16 cellular contexts compared by ENCODE assay signal in the genomic region with DNA sequence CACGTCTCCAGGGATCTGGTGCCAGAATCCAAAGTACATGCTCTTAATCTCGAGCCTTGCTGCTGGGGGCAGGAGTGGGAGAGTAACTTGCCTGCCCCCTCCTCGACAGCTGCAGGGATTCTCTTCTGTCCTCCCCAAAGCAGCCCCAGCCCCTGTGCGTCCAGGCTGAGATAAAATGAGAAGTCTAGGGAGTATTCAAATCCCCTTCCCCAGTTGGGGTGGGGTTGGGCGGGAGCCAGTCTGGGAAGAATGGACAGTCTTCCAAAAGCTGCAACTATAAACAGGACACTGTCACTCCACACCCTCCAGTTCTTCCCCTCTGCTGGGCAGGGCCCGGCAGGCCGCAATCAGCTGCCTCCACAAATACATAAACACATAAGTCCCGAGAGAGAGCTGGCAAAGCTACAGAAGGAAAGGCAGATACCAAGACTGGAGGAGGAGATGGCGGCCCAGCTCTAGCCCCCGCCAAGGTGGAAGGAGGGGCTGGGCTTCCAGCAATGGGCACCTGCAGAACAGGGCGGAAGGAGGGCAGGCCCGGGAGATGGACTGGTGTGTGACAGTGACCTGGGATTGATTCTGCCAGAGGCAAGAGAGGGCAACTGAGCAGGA. TPM values are rescaled to one million over a fixed set of nuclear protein-coding genes. Genes with fewer than 3 reads are reported as not detected.
A peak's percentile ranks its signal among the peaks of the same experiment; 100 is the strongest.
DNase-seq lines count a peak whose midpoint lies in the region; ATAC-seq, FAIRE-seq and TF ChIP-seq lines count a peak whose summit lies in the region.
"Had no signal": no experiment of that assay in that cellular context is flagged by ENCODE, and none has a peak within 500 bp of the region (broad histone marks: within the 10 kb centered on the region; RNA-seq: fewer than 3 reads in every experiment).

No MANE protein-coding gene starts in this region.

- no TSS peak for BruUV-seq in MCF 10A (replicated peaks; lab: Mats Ljungman, UMichigan)
- BruUV-seq in mammary epithelial cell (replicated peaks; lab: Mats Ljungman, UMichigan): no TSS peak

- FAIRE-seq in RCC 7860 (lab: Jason Lieb, UNC): no peak
- FAIRE-seq: GM12878, K562 had no signal

- dilution Hi-C loops in mammary epithelial cell (cut with HindIII; ENCODE audit: low sequenced_read_pairs): no loop called here

- TF ChIP-seq CTCF in MCF 10A (IDR thresholded peaks at IDR 0.05; ENCODE audit: unreplicated experiment) (no peak), mammary epithelial cell (conservative IDR thresholded peaks at IDR 0.05 in 1 of 2, IDR thresholded peaks at IDR 0.05 in 1 of 2; ENCODE audit: extremely low read depth in 1 of 2, insufficient read depth in 1 of 2, low read depth in 1 of 2, low read length in 2 of 2) (no peak), prostate gland (IDR thresholded peaks at IDR 0.05) (no peak)

- H3K4me1 ChIP-seq in mammary epithelial cell (ENCODE audit: insufficient read depth, low read length) (peaks cover 4% of the 10 kb centered on the region), prostate gland (replicated peaks) (peaks cover 8% of the 10 kb centered on the region)

- H3K27ac Mint-ChIP-seq in MCF 10A (ENCODE audit: low read depth, unreplicated experiment): peak overlapping the region; percentile 49
- H3K27ac Mint-ChIP-seq in activated CD8-positive, alpha-beta T cell treated with anti-CD3 and anti-CD28 coated beads, Interleukin-2, amount 10 ng/mL, durations not matched to agents 7 days and 5 days: no peak overlapping the region
- H3K27ac Mint-ChIP-seq: activated naive CD8-positive, alpha-beta T cell treated with anti-CD3 and anti-CD28 coated beads, Interleukin-2, amount 50 U/mL, for 24 hours; natural killer cell had no signal

- TF ChIP-seq POLR2A in prostate gland (IDR thresholded peaks at IDR 0.05): no peak

- CTCF ChIA-PET in MCF 10A (lab: Yijun Ruan, JAX) (interaction anchor here (0.5 to 2.1 kb wide), 3 partner anchors 10 to 106 kb away, joined by 3 to 11 read pairs (median 3); partner anchors contain the start of gene ISCA2), mammary epithelial cell (lab: Charles Lee; ENCODE audit: low non-redundant PET) (no interaction called here)
- CTCF ChIA-PET in activated CD8-positive, alpha-beta T cell treated with anti-CD3 and anti-CD28 coated beads, Interleukin-2, amount 10 ng/mL, durations not matched to agents 7 days and 5 days (lab: Charles Lee): interaction anchor here (1.9 kb wide), 1 partner anchor 10 kb away, joined by 8 read pairs; no protein-coding TSS in a partner anchor

- no peak overlapping the region for H3K4me3 Mint-ChIP-seq in MCF 10A (ENCODE audit: unreplicated experiment)
- H3K4me3 Mint-ChIP-seq in activated CD8-positive, alpha-beta T cell treated with anti-CD3 and anti-CD28 coated beads, Interleukin-2, amount 10 ng/mL, durations not matched to agents 7 days and 5 days: no peak overlapping the region
- H3K4me3 Mint-ChIP-seq: activated naive CD8-positive, alpha-beta T cell treated with anti-CD3 and anti-CD28 coated beads, Interleukin-2, amount 50 U/mL, for 24 hours; natural killer cell had no signal

- no peak overlapping the region for H3K4me2 ChIP-seq in mammary epithelial cell (ENCODE audit: insufficient read depth, low read depth, low read length)

- ATAC-seq in left ventricle myocardium superior: peak; percentile 59
- ATAC-seq in activated CD8-positive, alpha-beta T cell treated with anti-CD3 and anti-CD28 coated beads, Interleukin-2, amount 10 ng/mL, durations not matched to agents 7 days and 5 days: no peak
- no peak for ATAC-seq in HG02763 (IDR thresholded peaks at IDR 0.05; ENCODE audit: unreplicated experiment)
- ATAC-seq: GM12878, K562, natural killer cell, Panc1 had no signal

- H2AFZ ChIP-seq in mammary epithelial cell (ENCODE audit: low read depth, low read length): no peak overlapping the region

- no peak for DNase-seq in MCF 10A (ENCODE audit: unreplicated experiment)
- no peak for DNase-seq in mammary epithelial cell
- DNase-seq in left ventricle myocardium superior: peak; percentile 56
- DNase-seq in prostate gland (ENCODE audit: low spot score): peak; percentile 72
- no peak for DNase-seq in RCC 7860 (ENCODE audit: low spot score)
- no peak for DNase-seq in activated CD8-positive, alpha-beta T cell treated with anti-CD3 and anti-CD28 coated beads, Interleukin-2, amount 10 ng/mL, durations not matched to agents 7 days and 5 days
- DNase-seq in NCI-H1930 (lab: John Stamatoyannopoulos, UW): no peak
- DNase-seq: activated naive CD8-positive, alpha-beta T cell treated with anti-CD3 and anti-CD28 coated beads, Interleukin-2, amount 50 U/mL, for 24 hours; DMS153; natural killer cell; NCI-H2171; stimulated activated naive CD4-positive, alpha-beta T cell had no signal

- H4K20me1 ChIP-seq in mammary epithelial cell (ENCODE audit: insufficient read depth, low read length): no peaks in the 10 kb centered on the region

- H3K27ac ChIP-seq in mammary epithelial cell (ENCODE audit: insufficient read depth, low read depth, low read length) (no peak overlapping the region), prostate gland (peak overlapping the region; percentile 48 to 72)

- H3K4me3 ChIP-seq in mammary epithelial cell (replicated peaks in 1 of 3; ENCODE audit: insufficient read depth in 1 of 3, low read depth in 2 of 3, low read length in 3 of 3): no peak overlapping the region
- H3K4me3 ChIP-seq in prostate gland: no peak overlapping the region
- H3K4me3 ChIP-seq: GM12878, K562 had no signal

- H3K4me1 Mint-ChIP-seq in MCF 10A (ENCODE audit: insufficient read depth, unreplicated experiment): peaks cover 7% of the 10 kb centered on the region
- no peaks in the 10 kb centered on the region for H3K4me1 Mint-ChIP-seq in activated CD8-positive, alpha-beta T cell treated with anti-CD3 and anti-CD28 coated beads, Interleukin-2, amount 10 ng/mL, durations not matched to agents 7 days and 5 days (ENCODE audit: low read depth)
- H3K4me1 Mint-ChIP-seq: activated naive CD8-positive, alpha-beta T cell treated with anti-CD3 and anti-CD28 coated beads, Interleukin-2, amount 50 U/mL, for 24 hours; natural killer cell had no signal

- H3K36me3 Mint-ChIP-seq in MCF 10A (ENCODE audit: insufficient read depth, unreplicated experiment): peaks cover 10% of the 10 kb centered on the region
- H3K36me3 Mint-ChIP-seq in activated CD8-positive, alpha-beta T cell treated with anti-CD3 and anti-CD28 coated beads, Interleukin-2, amount 10 ng/mL, durations not matched to agents 7 days and 5 days (ENCODE audit: low read depth): no peaks in the 10 kb centered on the region
- H3K36me3 Mint-ChIP-seq: natural killer cell had no signal

- H3K9ac ChIP-seq in mammary epithelial cell (ENCODE audit: insufficient read depth, low read length): no peak overlapping the region

- no peaks in the 10 kb centered on the region for H3K9me3 ChIP-seq in mammary epithelial cell (replicated peaks; ENCODE audit: insufficient read depth, low read length)
- no peaks in the 10 kb centered on the region for H3K9me3 ChIP-seq in prostate gland

- H3K27me3 ChIP-seq in mammary epithelial cell (ENCODE audit: insufficient read depth, low read length) (no peaks in the 10 kb centered on the region), prostate gland (replicated peaks; ENCODE audit: insufficient read depth) (no peaks in the 10 kb centered on the region)

- peaks cover 11% of the 10 kb centered on the region for H3K36me3 ChIP-seq in mammary epithelial cell (ENCODE audit: insufficient read depth, low read length)
- no peaks in the 10 kb centered on the region for H3K36me3 ChIP-seq in prostate gland

- no peaks in the 10 kb centered on the region for H3K9me3 Mint-ChIP-seq in MCF 10A (ENCODE audit: unreplicated experiment)
- H3K9me3 Mint-ChIP-seq in activated CD8-positive, alpha-beta T cell treated with anti-CD3 and anti-CD28 coated beads, Interleukin-2, amount 10 ng/mL, durations not matched to agents 7 days and 5 days (ENCODE audit: insufficient read depth): no peaks in the 10 kb centered on the region
- H3K9me3 Mint-ChIP-seq: activated naive CD8-positive, alpha-beta T cell treated with anti-CD3 and anti-CD28 coated beads, Interleukin-2, amount 50 U/mL, for 24 hours; natural killer cell had no signal

- H3K79me2 ChIP-seq in mammary epithelial cell (ENCODE audit: insufficient read depth, low read length): peaks cover 81% of the 10 kb centered on the region

- POLR2A ChIA-PET in MCF 10A (lab: Yijun Ruan, JAX): interaction anchor here (0.6 kb wide), 1 partner anchor 23 kb away, joined by 3 read pairs; no protein-coding TSS in a partner anchor
- POLR2A ChIA-PET in activated CD8-positive, alpha-beta T cell treated with anti-CD3 and anti-CD28 coated beads, Interleukin-2, amount 10 ng/mL, durations not matched to agents 7 days and 5 days (lab: Charles Lee): interaction anchor here (1.6 kb wide), 1 partner anchor 39 kb away, joined by 3 read pairs; no protein-coding TSS in a partner anchor

- in situ Hi-C loops in mammary epithelial cell (cut with MboI; ENCODE audit: low sequenced_read_pairs in 2 of 2): no loop called here

- intact Hi-C loops in MCF 10A (cut with micrococcal nuclease): no loop called here
- intact Hi-C loops in mammary epithelial cell (cut with micrococcal nuclease): no loop called here
- intact Hi-C loops in left ventricle myocardium superior (cut with micrococcal nuclease): no loop called here
- intact Hi-C loops in prostate gland (cut with DNase I): no loop called here

- no peaks in the 10 kb centered on the region for H3K27me3 Mint-ChIP-seq in MCF 10A (ENCODE audit: insufficient read depth, unreplicated experiment)
- H3K27me3 Mint-ChIP-seq in activated CD8-positive, alpha-beta T cell treated with anti-CD3 and anti-CD28 coated beads, Interleukin-2, amount 10 ng/mL, durations not matched to agents 7 days and 5 days (ENCODE audit: low read depth): peaks cover 9% of the 10 kb centered on the region

- 60% methylated on average over 10 of the region's 12 CpGs for WGBS in mammary epithelial cell (ENCODE audit: low coverage, missing lambda C conversion rate)
- WGBS in prostate gland: 23% methylated on average over 12 of the region's 12 CpGs

RNA-seq across cellular contexts. Expression of gene LTBP2, which starts 12.7 kb away (rescaled TPM):
- total RNA-seq in MCF 10A (2022) (9.1 and 16.8 TPM in 2 replicates), mammary epithelial cell (100 to 1,000 TPM; 104 to 322 TPM), left ventricle myocardium superior (16.0 TPM), prostate gland (10 to 100 TPM; 47.0 to 90.7 TPM)
- polyA plus RNA-seq in mammary epithelial cell: 56.3 TPM
- polyA minus RNA-seq in mammary epithelial cell: 131 TPM
- under 1 TPM; 0.05 to 0.29 TPM for total RNA-seq in activated CD8-positive, alpha-beta T cell treated with anti-CD3 and anti-CD28 coated beads, Interleukin-2, amount 10 ng/mL, durations not matched to agents 7 days and 5 days

Comparison
In these comparisons a context has a peak if more than half of its experiments do, and no peak if none do; other contexts are left out.
1. DNase-seq: peak in left ventricle myocardium superior (single experiment) and prostate gland (single experiment); none in MCF 10A (single experiment), mammary epithelial cell (single experiment), RCC 7860 (single experiment), activated CD8-positive, alpha-beta T cell treated with anti-CD3 and anti-CD28 coated beads, Interleukin-2, amount 10 ng/mL, durations not matched to agents 7 days and 5 days (single experiment) and NCI-H1930 (0 of 2).